In the genomic region with DNA sequence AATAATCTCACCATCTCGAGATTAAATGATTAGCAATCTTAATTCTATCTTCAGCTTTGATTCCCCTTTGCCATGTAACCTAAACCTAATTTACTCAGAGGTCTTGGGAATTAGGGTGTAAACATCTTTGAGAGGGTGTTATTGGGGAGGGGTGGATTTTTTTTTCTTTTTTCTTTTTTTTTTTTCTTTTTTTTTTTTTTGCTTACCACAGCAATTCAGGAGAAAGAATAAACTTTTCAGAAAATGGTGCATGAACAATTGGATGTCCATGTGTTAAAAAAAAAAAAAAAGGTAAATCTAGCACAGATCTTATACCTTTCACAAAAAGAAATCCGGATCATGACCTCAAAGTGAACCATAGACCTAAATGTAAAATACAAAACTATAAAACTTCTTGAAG, we compare ENCODE assay signal across 8 cellular contexts.
"Had no signal": no experiment of that assay in that cellular context is flagged by ENCODE, and none has a peak within 500 bp of the region (broad histone marks: within the 10 kb centered on the region; RNA-seq: fewer than 3 reads in every experiment).

No MANE protein-coding gene starts in this region.

- H3K27ac ChIP-seq: GM23248 had no signal

- DNase-seq: GM23248, GOT3, H9, HCEC 1CT, Kasumi-1, KG1 had no signal

- H3K9ac ChIP-seq: GM23248 had no signal

- H3K4me3 ChIP-seq: GM23248 had no signal

- FAIRE-seq: H54, HTR-8/SVneo had no signal

- H2AFZ ChIP-seq: GM23248 had no signal
